ENCODE assay signal across 29 cellular contexts in the genomic region with DNA sequence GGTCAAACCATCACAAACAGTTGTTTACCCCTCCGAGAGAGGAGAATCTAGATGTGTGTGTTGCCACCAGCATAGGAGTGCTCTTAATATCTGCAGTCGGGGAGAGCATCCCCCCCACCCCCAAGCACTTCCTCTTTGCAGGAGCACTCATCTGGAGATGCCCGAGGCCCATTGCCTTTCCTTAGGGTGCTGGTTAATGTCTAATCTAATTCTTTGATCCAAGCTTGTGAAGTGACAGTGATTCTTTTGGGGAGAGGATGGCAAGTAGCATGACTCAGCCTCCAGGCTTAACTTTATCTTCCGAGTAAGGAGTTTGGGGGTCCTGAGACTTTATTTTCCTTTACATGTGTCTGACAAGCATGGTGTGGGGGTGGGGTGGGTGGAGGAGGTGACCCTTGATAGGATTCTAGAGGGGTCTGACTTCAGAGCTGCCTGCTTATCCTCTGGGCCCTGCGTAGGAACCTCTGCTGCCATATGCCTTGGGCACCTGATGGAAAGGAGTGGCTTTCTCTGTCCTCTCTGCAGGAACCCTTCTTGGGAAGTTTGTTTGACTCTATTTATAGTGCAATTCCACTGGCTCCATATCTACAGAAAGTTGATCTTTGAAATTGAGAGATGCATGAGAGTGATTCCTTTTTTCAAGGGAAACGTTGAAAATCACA.
DNase-seq lines count a peak whose midpoint lies in the region; ATAC-seq, FAIRE-seq and TF ChIP-seq lines count a peak whose summit lies in the region.
"Had no signal": no experiment of that assay in that cellular context is flagged by ENCODE, and none has a peak within 500 bp of the region (broad histone marks: within the 10 kb centered on the region; RNA-seq: fewer than 3 reads in every experiment).

No MANE protein-coding gene starts in this region.

- ATAC-seq in HepG2 (no peak), GM18502 (IDR thresholded peaks at IDR 0.05; ENCODE audit: poor library complexity, unreplicated experiment) (no peak)
- ATAC-seq: activated CD4-positive, alpha-beta T cell treated with anti-CD3 and anti-CD28 coated beads for 36 hours; activated CD8-positive, alpha-beta T cell treated with anti-CD3 and anti-CD28 coated beads for 36 hours; natural killer cell; psoas muscle had no signal

- peak; percentile 74 for FAIRE-seq in RCC 7860 (lab: Jason Lieb, UNC)
- FAIRE-seq in HepG2 (lab: Jason Lieb, UNC) = no peak
- FAIRE-seq: G401.6, islet of Langerhans had no signal

- peaks cover 34% of the 10 kb centered on the region for H3K4me1 Mint-ChIP-seq in neural progenitor cell
- H3K4me1 Mint-ChIP-seq: activated CD4-positive, alpha-beta T cell treated with anti-CD3 and anti-CD28 coated beads for 36 hours had no signal

- H3K27ac ChIP-seq in neural progenitor cell (no peak overlapping the region), HepG2 (ENCODE audit: extremely low read length, insufficient read depth, low read length) (no peak overlapping the region)
- H3K27ac ChIP-seq: BLaER1 treated with 17β-estradiol and CSF1 and Interleukin-3, amounts not matched to agents 10 nM and 100 nM; KMS-11; Peyer's patch; psoas muscle; sigmoid colon; transverse colon had no signal

- POLR2A ChIA-PET in HepG2 (lab: Yijun Ruan, JAX) = no interaction called here

- H3F3A ChIP-seq in neural progenitor cell (ENCODE audit: low read depth) = peaks cover 20% of the 10 kb centered on the region

- TF ChIP-seq CTCF in neural progenitor cell (IDR thresholded peaks at IDR 0.05) (no peak), HepG2 (CRISPR knock-in tag; IDR thresholded peaks at IDR 0.05) (no peak)

- no peaks in the 10 kb centered on the region for H3K9me3 ChIP-seq in neural progenitor cell (ENCODE audit: low read depth)
- H3K9me3 ChIP-seq in HepG2 (ENCODE audit: low read length) = no peaks in the 10 kb centered on the region
- H3K9me3 ChIP-seq: Peyer's patch, sigmoid colon, transverse colon had no signal

- H3K4me1 ChIP-seq in neural progenitor cell (peaks cover 17% of the 10 kb centered on the region), HepG2 (ENCODE audit: insufficient read depth, low read length) (no peaks in the 10 kb centered on the region)
- H3K4me1 ChIP-seq: Peyer's patch, psoas muscle had no signal

- TF ChIP-seq RAD21 in HepG2 (CRISPR knock-in tag; IDR thresholded peaks at IDR 0.05) = no peak

- H3K4me2 ChIP-seq in neural progenitor cell (no peak overlapping the region), HepG2 (ENCODE audit: low read depth, low read length) (no peak overlapping the region)
- H3K4me2 ChIP-seq: BLaER1 treated with 17β-estradiol and CSF1 and Interleukin-3, amounts not matched to agents 10 nM and 100 nM; KMS-11 had no signal

- TF ChIP-seq EP300 in HepG2 (IDR thresholded peaks at IDR 0.05; ENCODE audit: low read depth in 2 of 2, low read length in 2 of 2) (no peak), HepG2 (CRISPR knock-in tag; IDR thresholded peaks at IDR 0.05; ENCODE audit: borderline replicate concordance) (no peak)

- no peaks in the 10 kb centered on the region for H3K27me3 Mint-ChIP-seq in neural progenitor cell (ENCODE audit: insufficient read depth, low read depth)
- H3K27me3 Mint-ChIP-seq: activated CD4-positive, alpha-beta T cell treated with anti-CD3 and anti-CD28 coated beads for 36 hours; activated CD8-positive, alpha-beta T cell treated with anti-CD3 and anti-CD28 coated beads for 36 hours had no signal

- intact Hi-C loops in HepG2 (cut with micrococcal nuclease; ENCODE audit: unreplicated experiment) = no loop called here

- H3K27ac Mint-ChIP-seq in neural progenitor cell = peak overlapping the region; percentile 36
- H3K27ac Mint-ChIP-seq: activated CD4-positive, alpha-beta T cell treated with anti-CD3 and anti-CD28 coated beads for 36 hours; activated CD8-positive, alpha-beta T cell treated with anti-CD3 and anti-CD28 coated beads for 36 hours; activated T-helper 1 cell treated with anti-CD3 and anti-CD28 coated beads, Interleukin-12 subunit alpha, Interleukin-12 subunit beta, Interleukin-2, Interleukin-4 antibody, amounts not matched to agents 30 ng/mL and 10 ng/mL and 1 ng/mL, durations not matched to agents 14 hours and 24 hours and 36 hours; HFFc6; natural killer cell; T-helper 2 cell treated with Interferon-gamma antibody and Interleukin-4, amounts not matched to agents 5 μg/mL and 100 μg/mL, for 36 hours had no signal

- peaks cover 17% of the 10 kb centered on the region for H3K9me3 Mint-ChIP-seq in neural progenitor cell
- H3K9me3 Mint-ChIP-seq: activated CD8-positive, alpha-beta T cell treated with anti-CD3 and anti-CD28 coated beads for 36 hours; activated T-helper 1 cell treated with anti-CD3 and anti-CD28 coated beads, Interleukin-12 subunit alpha, Interleukin-12 subunit beta, Interleukin-2, Interleukin-4 antibody, amounts not matched to agents 30 ng/mL and 10 ng/mL and 1 ng/mL, durations not matched to agents 14 hours and 24 hours and 36 hours; HFFc6; natural killer cell; T-helper 2 cell treated with Interferon-gamma antibody and Interleukin-4, amounts not matched to agents 5 μg/mL and 100 μg/mL, for 36 hours had no signal

- H3K36me3 Mint-ChIP-seq in neural progenitor cell = peaks cover 25% of the 10 kb centered on the region
- H3K36me3 Mint-ChIP-seq: natural killer cell had no signal

- 62% methylated on average over 6 of the region's 6 CpGs for WGBS in HepG2 (ENCODE audit: low lambda C conversion rate)

- in situ Hi-C loops in HepG2 (cut with HindIII; ENCODE audit: extremely low pct_ligation_motif_present, low pct_unique_long_range_greater_than_20kb) = no loop called here

- no peaks in the 10 kb centered on the region for H3K36me3 ChIP-seq in neural progenitor cell
- H3K36me3 ChIP-seq in HepG2 (replicated peaks in 1 of 2; ENCODE audit: control insufficient read depth in 1 of 2, insufficient read depth in 2 of 2, low read length in 2 of 2) = no peaks in the 10 kb centered on the region
- H3K36me3 ChIP-seq: Peyer's patch, sigmoid colon, transverse colon had no signal

- H2AFZ ChIP-seq in neural progenitor cell (replicated peaks) (no peak overlapping the region), HepG2 (ENCODE audit: low read length) (no peak overlapping the region)

- peaks cover 20% of the 10 kb centered on the region for H4K20me1 ChIP-seq in neural progenitor cell (ENCODE audit: low read depth)
- H4K20me1 ChIP-seq in HepG2 (ENCODE audit: insufficient read depth, low read length) = no peaks in the 10 kb centered on the region

- H3K9ac ChIP-seq in neural progenitor cell (no peak overlapping the region), HepG2 (ENCODE audit: insufficient read depth, low read depth, low read length) (no peak overlapping the region)
- H3K9ac ChIP-seq: BLaER1 treated with 17β-estradiol and CSF1 and Interleukin-3, amounts not matched to agents 10 nM and 100 nM; KMS-11 had no signal

- DNase-seq in ELF-1 (ENCODE audit: low read depth, low spot score) (peak; percentile 45), RCC 7860 (ENCODE audit: low spot score) (peak; percentile 24), glomerular visceral epithelial cell (ENCODE audit: extremely low spot score) (peak; percentile 76), neural progenitor cell (ENCODE audit: low spot score) (no peak), HepG2 (ENCODE audit: low spot score) (no peak), NCI-H226 (no peak)
- DNase-seq in activated CD4-positive, CD25-positive, alpha-beta regulatory T cell treated with anti-CD3 and anti-CD28 coated beads, Interleukin-2, amount 50 U/mL, for 72 hours = no peak
- DNase-seq: activated CD4-positive, alpha-beta T cell treated with anti-CD3 and anti-CD28 coated beads for 36 hours; activated CD8-positive, alpha-beta memory T cell treated with anti-CD3 and anti-CD28 coated beads, Interleukin-2, amount 50 U/mL, for 48 hours; activated CD8-positive, alpha-beta T cell treated with anti-CD3 and anti-CD28 coated beads for 36 hours; activated naive CD4-positive, alpha-beta T cell treated with Interleukin-2 at 50 U/mL for 16 hours; HFFc6; MM.1S; natural killer cell; NCI-H1417; NCI-H2081; NCI-H69; Peyer's patch; psoas muscle; sigmoid colon; stimulated activated CD4-positive, alpha-beta T cell treated with anti-CD3 and anti-CD28 coated beads, Interleukin-4, amount 100 ng/mL, for 24 hours; transverse colon had no signal

- no peaks in the 10 kb centered on the region for H3K27me3 ChIP-seq in neural progenitor cell
- H3K27me3 ChIP-seq in HepG2 (ENCODE audit: control insufficient read depth in 1 of 2, insufficient read depth in 2 of 2, low read length in 2 of 2) = no peaks in the 10 kb centered on the region
- H3K27me3 ChIP-seq: BLaER1 treated with 17β-estradiol and CSF1 and Interleukin-3, amounts not matched to agents 10 nM and 100 nM; Peyer's patch; sigmoid colon; transverse colon had no signal

- no peak overlapping the region for H3K4me3 ChIP-seq in neural progenitor cell
- no peak overlapping the region for H3K4me3 ChIP-seq in HepG2 (replicated peaks in 1 of 3; ENCODE audit: insufficient read depth in 1 of 3, low read depth in 2 of 3, low read length in 3 of 3)
- H3K4me3 ChIP-seq: BLaER1 treated with 17β-estradiol and CSF1 and Interleukin-3, amounts not matched to agents 10 nM and 100 nM; Peyer's patch; psoas muscle; sigmoid colon; transverse colon had no signal

- CTCF ChIA-PET in HepG2 (lab: Yijun Ruan, JAX; ENCODE audit: low intra/inter-chr PET ratio, low total read pairs) = no interaction called here

- no peak for TF ChIP-seq POLR2A in HepG2 (IDR thresholded peaks at IDR 0.05; ENCODE audit: insufficient read depth in 1 of 2, low read depth in 2 of 2, low read length in 2 of 2)

- no peak overlapping the region for H3K4me3 Mint-ChIP-seq in neural progenitor cell
- H3K4me3 Mint-ChIP-seq: activated CD4-positive, alpha-beta T cell treated with anti-CD3 and anti-CD28 coated beads for 36 hours; activated CD8-positive, alpha-beta T cell treated with anti-CD3 and anti-CD28 coated beads for 36 hours; activated T-helper 1 cell treated with anti-CD3 and anti-CD28 coated beads, Interleukin-12 subunit alpha, Interleukin-12 subunit beta, Interleukin-2, Interleukin-4 antibody, amounts not matched to agents 30 ng/mL and 10 ng/mL and 1 ng/mL, durations not matched to agents 14 hours and 24 hours and 36 hours; HFFc6; natural killer cell; T-helper 2 cell treated with Interferon-gamma antibody and Interleukin-4, amounts not matched to agents 5 μg/mL and 100 μg/mL, for 36 hours had no signal

- BruUV-seq in HepG2 (replicated peaks; lab: Mats Ljungman, UMichigan) = no TSS peak

- H3K79me2 ChIP-seq in neural progenitor cell (ENCODE audit: low read depth) (peaks cover 25% of the 10 kb centered on the region), HepG2 (ENCODE audit: insufficient read depth, low read length) (no peaks in the 10 kb centered on the region)

TF ChIP-seq in HepG2, 621 proteins besides CTCF, POLR2A, EP300 and RAD21 (continues in another document):
- TF ChIP-seq, protein P1, sequence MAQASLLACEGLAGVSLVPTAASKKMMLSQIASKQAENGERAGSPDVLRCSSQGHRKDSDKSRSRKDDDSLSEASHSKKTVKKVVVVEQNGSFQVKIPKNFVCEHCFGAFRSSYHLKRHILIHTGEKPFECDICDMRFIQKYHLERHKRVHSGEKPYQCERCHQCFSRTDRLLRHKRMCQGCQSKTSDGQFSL (CRISPR knock-in tag; IDR thresholded peaks at IDR 0.05) = no peak
- no peak for TF ChIP-seq RBAK (CRISPR knock-in tag; IDR thresholded peaks at IDR 0.05)

Comparison
In these comparisons a context has a peak if more than half of its experiments do, and no peak if none do; other contexts are left out.
1. DNase-seq: peak in ELF-1 (single experiment), RCC 7860 (single experiment) and glomerular visceral epithelial cell (single experiment); none in neural progenitor cell (single experiment), activated CD4-positive, CD25-positive, alpha-beta regulatory T cell treated with anti-CD3 and anti-CD28 coated beads, Interleukin-2, amount 50 U/mL, for 72 hours (single experiment), HepG2 (single experiment) and NCI-H226 (single experiment).